In genomic region chr20:45282700-45283528, GRCh38 we compare ENCODE assay signal across 1 cellular context.
TF ChIP-seq lines count a peak whose summit lies in the region.

No MANE protein-coding gene starts in this region.

TF ChIP-seq in HepG2, 621 proteins besides CTCF, POLR2A, EP300 and RAD21 (continued from another document and continues in another):
- no peak for TF ChIP-seq KIAA2018 (CRISPR knock-in tag; IDR thresholded peaks at IDR 0.05; ENCODE audit: borderline replicate concordance)
- TF ChIP-seq ZNF800 (CRISPR knock-in tag; IDR thresholded peaks at IDR 0.05): no peak
- no peak for TF ChIP-seq TARDBP (CRISPR knock-in tag; IDR thresholded peaks at IDR 0.05)
- no peak for TF ChIP-seq ZMAT3 (CRISPR knock-in tag; conservative IDR thresholded peaks at IDR 0.05)
- TF ChIP-seq GTF3A (CRISPR knock-in tag; conservative IDR thresholded peaks at IDR 0.05): no peak
- no peak for TF ChIP-seq TP53 (CRISPR knock-in tag; conservative IDR thresholded peaks at IDR 0.05)
- no peak for TF ChIP-seq ETV5 (CRISPR knock-in tag; IDR thresholded peaks at IDR 0.05; ENCODE audit: borderline replicate concordance)
- TF ChIP-seq ZNF781 (CRISPR knock-in tag; IDR thresholded peaks at IDR 0.05; ENCODE audit: borderline replicate concordance, not compliant biosample characterization): no peak
- no peak for TF ChIP-seq ZNF570 (CRISPR knock-in tag; IDR thresholded peaks at IDR 0.05; ENCODE audit: borderline replicate concordance)
- no peak for TF ChIP-seq SKIL (CRISPR knock-in tag; IDR thresholded peaks at IDR 0.05; ENCODE audit: borderline replicate concordance)
- TF ChIP-seq RXRA (CRISPR knock-in tag; IDR thresholded peaks at IDR 0.05): no peak
- no peak for TF ChIP-seq PRDM15 (CRISPR knock-in tag; IDR thresholded peaks at IDR 0.05)
- peak; percentile 52; the same call in 1 of the 2 replicates for TF ChIP-seq FOXK2 (IDR thresholded peaks at IDR 0.05)
- no peak for TF ChIP-seq SPEN (CRISPR knock-in tag; IDR thresholded peaks at IDR 0.05; ENCODE audit: low read depth)
- TF ChIP-seq PHB2 (IDR thresholded peaks at IDR 0.05; ENCODE audit: partially characterized antibody): peak; percentile 77
- no peak for TF ChIP-seq ZNF142 (CRISPR knock-in tag; IDR thresholded peaks at IDR 0.05)
- no peak for TF ChIP-seq KDM1A (CRISPR knock-in tag; IDR thresholded peaks at IDR 0.05)
- TF ChIP-seq ZUFSP (CRISPR knock-in tag; IDR thresholded peaks at IDR 0.05; ENCODE audit: borderline replicate concordance): no peak
- TF ChIP-seq NBN (conservative IDR thresholded peaks at IDR 0.05): 0 out of 2 replicates have a peak, but pooled peaks have one; percentile 43
- 0 out of 2 replicates have a peak, but pooled peaks have one; percentile 69 for TF ChIP-seq ZNF207 (IDR thresholded peaks at IDR 0.05; ENCODE audit: borderline replicate concordance)
- no peak for TF ChIP-seq MEIS1 (CRISPR knock-in tag; IDR thresholded peaks at IDR 0.05; ENCODE audit: borderline replicate concordance)
- no peak for TF ChIP-seq ZNF598 (CRISPR knock-in tag; IDR thresholded peaks at IDR 0.05; ENCODE audit: borderline replicate concordance)
- TF ChIP-seq FOXP1 (IDR thresholded peaks at IDR 0.05): peak; percentile 70; the same call in 1 of the 2 replicates
- TF ChIP-seq FOXP1 (CRISPR knock-in tag; IDR thresholded peaks at IDR 0.05): no peak
- no peak for TF ChIP-seq MAFG (CRISPR knock-in tag; IDR thresholded peaks at IDR 0.05)
- no peak for TF ChIP-seq SMYD3 (CRISPR knock-in tag; IDR thresholded peaks at IDR 0.05)
- no peak for TF ChIP-seq JUNB (CRISPR knock-in tag; IDR thresholded peaks at IDR 0.05; ENCODE audit: borderline replicate concordance)
- no peak for TF ChIP-seq NCOR1 (IDR thresholded peaks at IDR 0.05; ENCODE audit: borderline replicate concordance, low read length)
- TF ChIP-seq YEATS2 (CRISPR knock-in tag; IDR thresholded peaks at IDR 0.05; ENCODE audit: borderline replicate concordance): no peak
- no peak for TF ChIP-seq ZNF605 (CRISPR knock-in tag; IDR thresholded peaks at IDR 0.05)
- TF ChIP-seq HNF4G (IDR thresholded peaks at IDR 0.05; ENCODE audit: borderline replicate concordance, low read depth, low read length): no peak
- no peak for TF ChIP-seq HNF4G (CRISPR knock-in tag; IDR thresholded peaks at IDR 0.05; ENCODE audit: borderline replicate concordance, low read depth)
